ENCODE assay signal across 1 cellular context in the genomic region with DNA sequence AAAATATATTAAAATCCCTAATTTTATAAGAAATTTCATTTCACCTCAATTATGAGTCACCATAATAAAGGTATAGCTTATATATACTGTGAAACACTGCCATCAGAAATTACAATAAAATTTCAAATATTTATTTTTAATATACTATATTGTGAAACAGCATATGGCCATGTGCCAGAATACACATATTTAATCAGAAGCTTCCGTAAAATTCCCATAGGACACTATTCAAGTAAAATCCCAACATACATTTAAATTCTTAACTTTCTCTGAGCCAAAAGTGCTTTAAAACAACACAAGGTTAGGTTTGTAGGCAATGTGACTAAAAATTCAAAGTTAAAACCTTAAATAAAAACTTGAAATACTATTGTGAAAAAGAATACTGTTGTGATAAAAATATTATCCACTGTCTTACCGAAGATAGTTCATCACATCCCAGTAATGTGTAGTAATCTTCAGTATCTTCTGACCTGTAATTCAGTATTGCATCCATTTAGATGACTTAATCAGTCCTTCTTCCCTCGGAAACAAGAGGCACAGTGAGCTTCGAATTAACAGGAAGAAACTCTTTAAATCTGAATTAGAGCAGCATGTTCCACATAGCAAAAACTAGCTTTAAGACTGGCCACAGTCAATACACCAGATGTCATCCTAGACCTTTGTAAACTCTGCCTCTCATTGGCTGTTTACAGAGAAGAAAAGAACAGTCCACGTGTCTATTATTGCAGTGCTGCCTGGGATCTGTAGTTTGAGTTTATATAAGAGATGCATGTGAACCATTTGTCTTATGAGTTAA.
TF ChIP-seq lines count a peak whose summit lies in the region.

Gene DNAJC12, minus strand, starts transcription at position 670 of the 796 bp plus-strand sequence. Its CDS starts 177 bp downstream, at position 493.

TF ChIP-seq in HepG2, 621 proteins besides CTCF, POLR2A, EP300 and RAD21 (continued from another document and continues in another):
- TF ChIP-seq, protein P1, sequence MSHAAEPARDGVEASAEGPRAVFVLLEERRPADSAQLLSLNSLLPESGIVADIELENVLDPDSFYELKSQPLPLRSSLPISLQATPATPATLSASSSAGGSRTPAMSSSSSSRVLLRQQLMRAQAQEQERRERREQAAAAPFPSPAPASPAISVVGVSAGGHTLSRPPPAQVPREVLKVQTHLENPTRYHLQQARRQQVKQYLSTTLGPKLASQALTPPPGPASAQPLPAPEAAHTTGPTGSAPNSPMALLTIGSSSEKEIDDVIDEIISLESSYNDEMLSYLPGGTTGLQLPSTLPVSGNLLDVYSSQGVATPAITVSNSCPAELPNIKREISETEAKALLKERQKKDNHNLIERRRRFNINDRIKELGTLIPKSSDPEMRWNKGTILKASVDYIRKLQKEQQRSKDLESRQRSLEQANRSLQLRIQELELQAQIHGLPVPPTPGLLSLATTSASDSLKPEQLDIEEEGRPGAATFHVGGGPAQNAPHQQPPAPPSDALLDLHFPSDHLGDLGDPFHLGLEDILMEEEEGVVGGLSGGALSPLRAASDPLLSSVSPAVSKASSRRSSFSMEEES (CRISPR knock-in tag; IDR thresholded peaks at IDR 0.05) = peak; percentile 48; the same call in 1 of the 2 replicates
- no peak for TF ChIP-seq NAIF1 (CRISPR knock-in tag; IDR thresholded peaks at IDR 0.05; ENCODE audit: borderline replicate concordance)
- no peak for TF ChIP-seq GATA4 (IDR thresholded peaks at IDR 0.05; ENCODE audit: borderline replicate concordance, low read depth)
- TF ChIP-seq MED13 (CRISPR knock-in tag; IDR thresholded peaks at IDR 0.05) = no peak
- TF ChIP-seq CHD2 (IDR thresholded peaks at IDR 0.05; ENCODE audit: low read depth, low read length) = no peak
- TF ChIP-seq, protein P2, sequence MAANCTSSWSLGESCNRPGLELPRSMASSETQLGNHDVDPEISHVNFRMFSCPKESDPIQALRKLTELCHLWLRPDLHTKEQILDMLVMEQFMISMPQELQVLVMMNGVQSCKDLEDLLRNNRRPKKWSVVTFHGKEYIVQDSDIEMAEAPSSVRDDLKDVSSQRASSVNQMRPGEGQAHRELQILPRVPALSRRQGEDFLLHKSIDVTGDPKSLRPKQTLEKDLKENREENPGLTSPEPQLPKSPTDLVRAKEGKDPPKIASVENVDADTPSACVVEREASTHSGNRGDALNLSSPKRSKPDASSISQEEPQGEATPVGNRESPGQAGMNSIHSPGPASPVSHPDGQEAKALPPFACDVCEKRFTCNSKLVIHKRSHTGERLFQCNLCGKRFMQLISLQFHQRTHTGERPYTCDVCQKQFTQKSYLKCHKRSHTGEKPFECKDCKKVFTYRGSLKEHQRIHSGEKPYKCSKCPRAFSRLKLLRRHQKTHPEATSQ (CRISPR knock-in tag; IDR thresholded peaks at IDR 0.05; ENCODE audit: borderline replicate concordance) = no peak
- TF ChIP-seq MAZ (IDR thresholded peaks at IDR 0.05; ENCODE audit: borderline replicate concordance, low read depth, low read length) = no peak
- TF ChIP-seq MAZ (CRISPR knock-in tag; IDR thresholded peaks at IDR 0.05; ENCODE audit: low read depth) = no peak
- TF ChIP-seq GTF3A (CRISPR knock-in tag; conservative IDR thresholded peaks at IDR 0.05) = no peak
- peak; percentile 34; the same call in 1 of the 2 replicates for TF ChIP-seq RXRB (CRISPR knock-in tag; IDR thresholded peaks at IDR 0.05; ENCODE audit: borderline replicate concordance)
- TF ChIP-seq CAMTA2 (CRISPR knock-in tag; IDR thresholded peaks at IDR 0.05; ENCODE audit: borderline replicate concordance) = no peak
- no peak for TF ChIP-seq ZNF747 (CRISPR knock-in tag; IDR thresholded peaks at IDR 0.05; ENCODE audit: borderline replicate concordance)
- TF ChIP-seq SP2 (CRISPR knock-in tag; IDR thresholded peaks at IDR 0.05) = no peak
- no peak for TF ChIP-seq RFXAP (CRISPR knock-in tag; IDR thresholded peaks at IDR 0.05; ENCODE audit: borderline replicate concordance)
- no peak for TF ChIP-seq SNRNP70 (IDR thresholded peaks at IDR 0.05; ENCODE audit: low read depth, low read length)
- no peak for TF ChIP-seq TCF7L2 (IDR thresholded peaks at IDR 0.05; ENCODE audit: low read depth, low read length)
- 0 out of 2 replicates have a peak, but pooled peaks have one; percentile 32 for TF ChIP-seq THRA (CRISPR knock-in tag; IDR thresholded peaks at IDR 0.05; ENCODE audit: borderline replicate concordance)
- TF ChIP-seq ZNF570 (CRISPR knock-in tag; IDR thresholded peaks at IDR 0.05; ENCODE audit: borderline replicate concordance) = no peak
- TF ChIP-seq ZMYM2 (CRISPR knock-in tag; IDR thresholded peaks at IDR 0.05) = no peak
- TF ChIP-seq, protein P3, sequence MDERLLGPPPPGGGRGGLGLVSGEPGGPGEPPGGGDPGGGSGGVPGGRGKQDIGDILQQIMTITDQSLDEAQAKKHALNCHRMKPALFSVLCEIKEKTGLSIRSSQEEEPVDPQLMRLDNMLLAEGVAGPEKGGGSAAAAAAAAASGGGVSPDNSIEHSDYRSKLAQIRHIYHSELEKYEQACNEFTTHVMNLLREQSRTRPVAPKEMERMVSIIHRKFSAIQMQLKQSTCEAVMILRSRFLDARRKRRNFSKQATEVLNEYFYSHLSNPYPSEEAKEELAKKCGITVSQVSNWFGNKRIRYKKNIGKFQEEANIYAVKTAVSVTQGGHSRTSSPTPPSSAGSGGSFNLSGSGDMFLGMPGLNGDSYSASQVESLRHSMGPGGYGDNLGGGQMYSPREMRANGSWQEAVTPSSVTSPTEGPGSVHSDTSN (CRISPR knock-in tag; IDR thresholded peaks at IDR 0.05) = no peak
- TF ChIP-seq AGO1 (IDR thresholded peaks at IDR 0.05; ENCODE audit: low read depth, low read length, poor library complexity, severe bottlenecking) = no peak
- no peak for TF ChIP-seq YY1 (IDR thresholded peaks at IDR 0.05; ENCODE audit: insufficient read depth, insufficient replicate concordance, low read depth, low read length)
- no peak for TF ChIP-seq HES4 (CRISPR knock-in tag; IDR thresholded peaks at IDR 0.05; ENCODE audit: borderline replicate concordance)
- TF ChIP-seq, protein P4, sequence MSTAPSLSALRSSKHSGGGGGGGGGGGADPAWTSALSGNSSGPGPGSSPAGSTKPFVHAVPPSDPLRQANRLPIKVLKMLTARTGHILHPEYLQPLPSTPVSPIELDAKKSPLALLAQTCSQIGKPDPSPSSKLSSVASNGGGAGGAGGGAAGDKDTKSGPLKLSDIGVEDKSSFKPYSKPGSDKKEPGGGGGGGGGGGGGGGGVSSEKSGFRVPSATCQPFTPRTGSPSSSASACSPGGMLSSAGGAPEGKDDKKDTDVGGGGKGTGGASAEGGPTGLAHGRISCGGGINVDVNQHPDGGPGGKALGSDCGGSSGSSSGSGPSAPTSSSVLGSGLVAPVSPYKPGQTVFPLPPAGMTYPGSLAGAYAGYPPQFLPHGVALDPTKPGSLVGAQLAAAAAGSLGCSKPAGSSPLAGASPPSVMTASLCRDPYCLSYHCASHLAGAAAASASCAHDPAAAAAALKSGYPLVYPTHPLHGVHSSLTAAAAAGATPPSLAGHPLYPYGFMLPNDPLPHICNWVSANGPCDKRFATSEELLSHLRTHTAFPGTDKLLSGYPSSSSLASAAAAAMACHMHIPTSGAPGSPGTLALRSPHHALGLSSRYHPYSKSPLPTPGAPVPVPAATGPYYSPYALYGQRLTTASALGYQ (CRISPR knock-in tag; IDR thresholded peaks at IDR 0.05) = no peak
- no peak for TF ChIP-seq ZNF619 (CRISPR knock-in tag; IDR thresholded peaks at IDR 0.05)
- no peak for TF ChIP-seq STAT5B (CRISPR knock-in tag; IDR thresholded peaks at IDR 0.05)
- TF ChIP-seq ZNF660 (CRISPR knock-in tag; IDR thresholded peaks at IDR 0.05; ENCODE audit: borderline replicate concordance, low read depth) = no peak
- TF ChIP-seq CCAR2 (optimal IDR thresholded peaks at IDR 0.05; ENCODE audit: low read depth, low read length) = no peak
- no peak for TF ChIP-seq TEAD2 (CRISPR knock-in tag; IDR thresholded peaks at IDR 0.05)
- TF ChIP-seq REXO4 (CRISPR knock-in tag; IDR thresholded peaks at IDR 0.05; ENCODE audit: borderline replicate concordance) = no peak
- TF ChIP-seq MAF1 (CRISPR knock-in tag; IDR thresholded peaks at IDR 0.05; ENCODE audit: borderline replicate concordance) = no peak
- TF ChIP-seq, protein P5, sequence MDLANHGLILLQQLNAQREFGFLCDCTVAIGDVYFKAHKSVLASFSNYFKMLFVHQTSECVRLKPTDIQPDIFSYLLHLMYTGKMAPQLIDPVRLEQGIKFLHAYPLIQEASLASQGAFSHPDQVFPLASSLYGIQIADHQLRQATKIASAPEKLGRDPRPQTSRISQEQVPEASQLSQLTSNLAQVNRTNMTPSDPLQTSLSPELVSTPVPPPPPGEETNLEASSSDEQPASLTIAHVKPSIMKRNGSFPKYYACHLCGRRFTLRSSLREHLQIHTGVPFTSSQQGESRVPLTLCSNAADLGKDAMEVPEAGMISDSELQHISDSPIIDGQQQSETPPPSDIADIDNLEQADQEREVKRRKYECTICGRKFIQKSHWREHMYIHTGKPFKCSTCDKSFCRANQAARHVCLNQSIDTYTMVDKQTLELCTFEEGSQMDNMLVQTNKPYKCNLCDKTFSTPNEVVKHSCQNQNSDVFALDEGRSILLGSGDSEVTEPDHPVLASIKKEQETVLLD (CRISPR knock-in tag; IDR thresholded peaks at IDR 0.05; ENCODE audit: low read depth) = no peak
- no peak for TF ChIP-seq JUND (CRISPR knock-in tag; IDR thresholded peaks at IDR 0.05)
- TF ChIP-seq ZNF644 (CRISPR knock-in tag; IDR thresholded peaks at IDR 0.05; ENCODE audit: low read depth) = no peak
- no peak for TF ChIP-seq SOX6 (IDR thresholded peaks at IDR 0.05)
- TF ChIP-seq SOX6 (CRISPR knock-in tag; IDR thresholded peaks at IDR 0.05) = peak; percentile 42; the same call in 1 of the 2 replicates
- no peak for TF ChIP-seq ZNF142 (CRISPR knock-in tag; IDR thresholded peaks at IDR 0.05)
- peak in 1 of 2 experiments; percentile 57; a peak in 1 of 4 replicates for TF ChIP-seq HMGXB4 (CRISPR knock-in tag; IDR thresholded peaks at IDR 0.05; ENCODE audit: borderline replicate concordance in 1 of 2, low read depth in 1 of 2)
- no peak for TF ChIP-seq TP53 (CRISPR knock-in tag; conservative IDR thresholded peaks at IDR 0.05)
- TF ChIP-seq PTBP1 (IDR thresholded peaks at IDR 0.05; ENCODE audit: low read depth, low read length, poor library complexity, severe bottlenecking) = no peak
- no peak for TF ChIP-seq E2F1 (CRISPR knock-in tag; IDR thresholded peaks at IDR 0.05)
- TF ChIP-seq ZNF251 (CRISPR knock-in tag; IDR thresholded peaks at IDR 0.05) = no peak
